17 cellular contexts compared by ENCODE assay signal in the genomic region with DNA sequence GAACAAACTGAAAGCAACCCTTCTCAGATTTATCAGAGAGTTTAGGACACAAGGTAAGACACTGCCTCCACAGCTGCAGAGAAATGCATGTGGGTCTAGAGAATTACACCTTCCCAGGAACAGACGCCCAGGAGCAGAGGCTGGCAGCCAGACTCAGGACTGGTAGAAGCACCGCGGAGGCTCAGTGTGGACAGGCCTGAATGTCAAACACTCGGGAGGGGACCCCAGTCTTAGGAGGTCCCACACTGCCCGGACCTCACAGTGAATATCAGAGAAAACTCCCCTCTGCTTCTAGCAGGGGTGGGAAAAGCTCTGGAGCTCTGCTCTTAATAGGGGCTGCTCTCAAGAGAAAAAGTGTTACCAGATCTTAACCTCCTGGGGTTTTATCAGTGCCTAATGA.
"Had no signal": no experiment of that assay in that cellular context is flagged by ENCODE, and none has a peak within 500 bp of the region (broad histone marks: within the 10 kb centered on the region; RNA-seq: fewer than 3 reads in every experiment).

No MANE protein-coding gene starts in this region.

- H3K27ac ChIP-seq: coronary artery, heart right ventricle, ovary, right atrium auricular region, thoracic aorta, transverse colon had no signal

- ATAC-seq: heart right ventricle; stimulated activated naive B cell treated with anti-CD40 and anti-IgM and Interleukin-4, amounts not matched to agents 10 μg/mL and 1 μg/mL and 100 μg/mL, for 72 hours; stimulated activated naive CD8-positive, alpha-beta T cell treated with anti-CD3 and anti-CD28 coated beads, Interleukin-15, amount 100 ng/mL, for 72 hours had no signal

- H3K4me3 ChIP-seq: coronary artery, heart right ventricle, ovary, right atrium auricular region, smooth muscle cell, thoracic aorta, transverse colon had no signal

- H3K27me3 ChIP-seq: ovary, right atrium auricular region had no signal

- DNase-seq: effector CD4-positive, alpha-beta T cell; foreskin melanocyte; heart right ventricle; hypothalamus; kidney glomerular epithelial cell; mammary epithelial cell; natural killer cell; ovary; stimulated activated CD4-positive, alpha-beta T cell treated with anti-CD3 and anti-CD28 coated beads, Interleukin-2, amount 100 ng/mL, for 24 hours; stimulated activated CD4-positive, alpha-beta T cell treated with anti-CD3 and anti-CD28 coated beads, Interleukin-4, amount 100 ng/mL, for 4 hours; stimulated activated naive B cell treated with anti-CD40 and anti-IgM and Interleukin-4, amounts not matched to agents 10 μg/mL and 1 μg/mL and 100 μg/mL, for 72 hours; stimulated activated naive CD8-positive, alpha-beta T cell treated with anti-CD3 and anti-CD28 coated beads, Interleukin-15, amount 100 ng/mL, for 72 hours; transverse colon had no signal

- H3K4me1 ChIP-seq: heart right ventricle, right atrium auricular region, transverse colon had no signal

- H3K9me3 ChIP-seq: ovary, thoracic aorta, transverse colon had no signal

- H3K36me3 ChIP-seq: heart right ventricle, ovary, right atrium auricular region, thoracic aorta, transverse colon had no signal
